In genomic region chr5:3948838-3949237, GRCh38 we compare ENCODE assay signal across 16 cellular contexts.
DNase-seq lines count a peak whose midpoint lies in the region; ATAC-seq lines count a peak whose summit lies in the region.
"Had no signal": no experiment of that assay in that cellular context is flagged by ENCODE, and none has a peak within 500 bp of the region (broad histone marks: within the 10 kb centered on the region; RNA-seq: fewer than 3 reads in every experiment).

No MANE protein-coding gene starts in this region.

- H4K20me1 ChIP-seq in BLaER1 treated with 17β-estradiol and CSF1 and Interleukin-3, amounts not matched to agents 10 nM and 100 nM, result no peaks in the 10 kb centered on the region
- H4K20me1 ChIP-seq: BLaER1 had no signal

- peaks cover 2 to 16% of the 10 kb centered on the region in 2 donors for H3K4me1 Mint-ChIP-seq in stimulated activated naive B cell treated with anti-CD40 and anti-IgM and Interleukin-4, amounts not matched to agents 10 μg/mL and 1 μg/mL and 100 μg/mL, for 72 hours

- no peaks in the 10 kb centered on the region for H3K36me3 Mint-ChIP-seq in stimulated activated naive B cell treated with anti-CD40 and anti-IgM and Interleukin-4, amounts not matched to agents 10 μg/mL and 1 μg/mL and 100 μg/mL, for 72 hours
- H3K36me3 Mint-ChIP-seq: CD8-positive, alpha-beta T cell had no signal

- H3K27ac ChIP-seq in BLaER1 treated with 17β-estradiol and CSF1 and Interleukin-3, amounts not matched to agents 10 nM and 100 nM, result peak overlapping the region in 9 of 11 experiments; percentile 15 to 99 (median 97); a peak in 18 of 22 replicates
- H3K27ac ChIP-seq: BLaER1, C4-2B had no signal

- peak; percentile 51 to 57 for ATAC-seq in stimulated activated naive B cell treated with anti-CD40 and anti-IgM and Interleukin-4, amounts not matched to agents 10 μg/mL and 1 μg/mL and 100 μg/mL, for 72 hours (replicated peaks)
- ATAC-seq: CD8-positive, alpha-beta T cell had no signal

- H3K4me2 ChIP-seq in BLaER1 treated with 17β-estradiol and CSF1 and Interleukin-3, amounts not matched to agents 10 nM and 100 nM, result peak overlapping the region in 9 of 11 experiments; percentile 16 to 59 (median 42); a peak in 17 of 22 replicates
- H3K4me2 ChIP-seq: BLaER1 had no signal

- H3K9me3 ChIP-seq in BLaER1 treated with 17β-estradiol and CSF1 and Interleukin-3, amounts not matched to agents 10 nM and 100 nM (replicated peaks in 1 of 11), result peaks cover 37 to 89% (median 69%) of the 10 kb centered on the region in 11 experiments
- H3K9me3 ChIP-seq: Caco-2 had no signal

- H3K4me3 ChIP-seq in BLaER1 treated with 17β-estradiol and CSF1 and Interleukin-3, amounts not matched to agents 10 nM and 100 nM, result 0 out of 20 replicates have a peak overlapping the region, but pooled peaks of 1 of the 10 experiments have one; percentile 9
- H3K4me3 ChIP-seq: BLaER1 had no signal

- no peak overlapping the region for H3K27ac Mint-ChIP-seq in stimulated activated naive B cell treated with anti-CD40 and anti-IgM and Interleukin-4, amounts not matched to agents 10 μg/mL and 1 μg/mL and 100 μg/mL, for 72 hours
- H3K27ac Mint-ChIP-seq: CD4-positive, alpha-beta T cell; CD8-positive, alpha-beta T cell had no signal

- H3K9ac ChIP-seq in BLaER1 treated with 17β-estradiol and CSF1 and Interleukin-3, amounts not matched to agents 10 nM and 100 nM, result peak overlapping the region in 1 of 11 experiments; percentile 38; a peak in 2 of 22 replicates
- H3K9ac ChIP-seq: BLaER1 had no signal

- peak; percentile 8 for DNase-seq in MV-4-11 (lab: John Stamatoyannopoulos, UW)
- DNase-seq in stimulated activated naive B cell treated with anti-CD40 and anti-IgM and Interleukin-4, amounts not matched to agents 10 μg/mL and 1 μg/mL and 100 μg/mL, for 72 hours, result no peak
- DNase-seq in anterior cingulate cortex (lab: John Stamatoyannopoulos, UW), result no peak
- DNase-seq in activated gamma-delta T cell (lab: John Stamatoyannopoulos, UW), result no peak
- DNase-seq: 8988T; ACHN; BE2C; Caco-2; Calu3; CD4-positive, alpha-beta T cell; CD8-positive, alpha-beta T cell; DMS79 treated with DMSO at 0.1 percent for 48 hours; GF-D8 had no signal

- no peaks in the 10 kb centered on the region for H3K27me3 ChIP-seq in BLaER1 treated with 17β-estradiol and CSF1 and Interleukin-3, amounts not matched to agents 10 nM and 100 nM
- H3K27me3 ChIP-seq: BE2C, BLaER1 had no signal

- peaks cover 3 to 4% of the 10 kb centered on the region in 2 donors for H3K9me3 Mint-ChIP-seq in stimulated activated naive B cell treated with anti-CD40 and anti-IgM and Interleukin-4, amounts not matched to agents 10 μg/mL and 1 μg/mL and 100 μg/mL, for 72 hours

- peaks cover 0 to 10% (median 0%) of the 10 kb centered on the region in 11 experiments; a peak in 2 of 22 replicates for H3K36me3 ChIP-seq in BLaER1 treated with 17β-estradiol and CSF1 and Interleukin-3, amounts not matched to agents 10 nM and 100 nM
- H3K36me3 ChIP-seq: BE2C, BLaER1 had no signal

- H3K4me1 ChIP-seq in BLaER1 treated with 17β-estradiol and CSF1 and Interleukin-3, amounts not matched to agents 10 nM and 100 nM, result peaks cover 17 to 46% (median 36%) of the 10 kb centered on the region in 10 experiments
- H3K4me1 ChIP-seq: BE2C, Caco-2 had no signal

- no peaks in the 10 kb centered on the region for H3K27me3 Mint-ChIP-seq in stimulated activated naive B cell treated with anti-CD40 and anti-IgM and Interleukin-4, amounts not matched to agents 10 μg/mL and 1 μg/mL and 100 μg/mL, for 72 hours
- H3K27me3 Mint-ChIP-seq: CD4-positive, alpha-beta T cell had no signal

- no peak overlapping the region for H3K4me3 Mint-ChIP-seq in stimulated activated naive B cell treated with anti-CD40 and anti-IgM and Interleukin-4, amounts not matched to agents 10 μg/mL and 1 μg/mL and 100 μg/mL, for 72 hours
- H3K4me3 Mint-ChIP-seq: CD4-positive, alpha-beta T cell; CD8-positive, alpha-beta T cell had no signal
